In the genomic region with DNA sequence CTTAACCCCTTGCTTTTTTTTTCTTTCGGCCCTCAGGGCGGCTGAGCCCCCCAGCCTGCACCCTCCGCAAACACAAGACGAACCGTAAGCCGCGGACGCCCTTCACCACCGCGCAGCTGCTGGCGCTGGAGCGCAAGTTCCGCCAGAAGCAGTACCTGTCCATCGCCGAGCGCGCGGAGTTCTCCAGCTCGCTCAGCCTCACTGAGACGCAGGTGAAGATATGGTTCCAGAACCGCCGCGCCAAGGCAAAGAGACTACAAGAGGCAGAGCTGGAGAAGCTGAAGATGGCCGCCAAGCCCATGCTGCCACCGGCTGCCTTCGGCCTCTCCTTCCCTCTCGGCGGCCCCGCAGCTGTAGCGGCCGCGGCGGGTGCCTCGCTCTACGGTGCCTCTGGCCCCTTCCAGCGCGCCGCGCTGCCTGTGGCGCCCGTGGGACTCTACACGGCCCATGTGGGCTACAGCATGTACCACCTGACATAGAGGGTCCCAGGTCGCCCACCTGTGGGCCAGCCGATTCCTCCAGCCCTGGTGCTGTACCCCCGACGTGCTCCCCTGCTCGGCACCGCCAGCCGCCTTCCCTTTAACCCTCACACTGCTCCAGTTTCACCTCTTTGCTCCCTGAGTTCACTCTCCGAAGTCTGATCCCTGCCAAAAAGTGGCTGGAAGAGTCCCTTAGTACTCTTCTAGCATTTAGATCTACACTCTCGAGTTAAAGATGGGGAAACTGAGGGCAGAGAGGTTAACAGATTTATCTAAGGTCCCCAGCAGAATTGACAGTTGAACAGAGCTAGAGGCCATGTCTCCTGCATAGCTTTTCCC, we compare ENCODE assay signal across 21 cellular contexts. TPM values are rescaled to one million over a fixed set of nuclear protein-coding genes. Genes with fewer than 3 reads are reported as not detected.
DNase-seq lines count a peak whose midpoint lies in the region; ATAC-seq and TF ChIP-seq lines count a peak whose summit lies in the region.
"Had no signal": no experiment of that assay in that cellular context is flagged by ENCODE, and none has a peak within 500 bp of the region (broad histone marks: within the 10 kb centered on the region; RNA-seq: fewer than 3 reads in every experiment).

No MANE protein-coding gene starts in this region.

- H3K9me3 ChIP-seq in CD4-positive, alpha-beta T cell (ENCODE audit: control insufficient read depth, low read length), result no peaks in the 10 kb centered on the region
- H3K9me3 ChIP-seq in HUES6 (ENCODE audit: control insufficient read depth, insufficient read depth, low read depth, low read length) (no peaks in the 10 kb centered on the region), ectodermal cell (ENCODE audit: control insufficient read depth, low read length) (no peaks in the 10 kb centered on the region), tibial nerve (peaks cover 0 to under 1% (median 0%) of the 10 kb centered on the region in 4 donors), HAP-1 (no peaks in the 10 kb centered on the region; the same call in 1 of the 2 replicates)
- H3K9me3 ChIP-seq: ovary, tibial artery had no signal

- no peak for TF ChIP-seq EP300 in tibial nerve (IDR thresholded peaks at IDR 0.05)

- peaks cover 90% of the 10 kb centered on the region for H3K27me3 ChIP-seq in CD4-positive, alpha-beta T cell (ENCODE audit: control insufficient read depth, insufficient read depth, low read length)
- peaks cover 96% of the 10 kb centered on the region for H3K27me3 ChIP-seq in HUES6 (ENCODE audit: control insufficient read depth, insufficient read depth, low read length)
- peaks cover 96% of the 10 kb centered on the region for H3K27me3 ChIP-seq in ectodermal cell (ENCODE audit: control insufficient read depth, insufficient read depth, low read length, poor library complexity, severe bottlenecking)
- peaks cover 3 to 93% of the 10 kb centered on the region in 2 donors for H3K27me3 ChIP-seq in tibial nerve
- peaks cover 3% of the 10 kb centered on the region; the same call in 1 of the 2 replicates for H3K27me3 ChIP-seq in HAP-1 (ENCODE audit: low read depth)

- H3K4me3 ChIP-seq in HUES6 (ENCODE audit: low read depth, low read length) (peak overlapping the region; percentile 62; the same call in 1 of the 2 replicates), ectodermal cell (ENCODE audit: insufficient read depth, low read depth, low read length) (peak overlapping the region; percentile 77), tibial nerve (no peak overlapping the region), HAP-1 (no peak overlapping the region)
- H3K4me3 ChIP-seq: ovary, tibial artery had no signal

- no peak for TF ChIP-seq POLR2A in tibial nerve (IDR thresholded peaks at IDR 0.05)

- no peaks in the 10 kb centered on the region for H3K9me3 Mint-ChIP-seq in CD4-positive, alpha-beta T cell
- peaks cover 4 to 51% (median 19%) of the 10 kb centered on the region in 7 donors for H3K9me3 Mint-ChIP-seq in naive B cell

- H3K9ac ChIP-seq in HUES6 (ENCODE audit: low read length), result peak overlapping the region; percentile 77

- no peak overlapping the region for H3K27ac Mint-ChIP-seq in CD4-positive, alpha-beta T cell
- H3K27ac Mint-ChIP-seq in naive B cell, result peak overlapping the region in 4 of 6 donors; percentile 74 to 98 (median 80)

- in situ Hi-C loops in HAP-1 (cut with MboI; ENCODE audit: low sequenced_read_pairs), result loop anchor here (25.0 kb wide), 1 partner anchor 376 kb away; no protein-coding TSS in a partner anchor

- no peak for TF ChIP-seq CTCF in CD4-positive, alpha-beta T cell (IDR thresholded peaks at IDR 0.05)
- TF ChIP-seq CTCF in tibial nerve (IDR thresholded peaks at IDR 0.05), result no peak

- no peaks in the 10 kb centered on the region; the same call in 1 of the 2 replicates for H3K36me3 ChIP-seq in HUES6 (ENCODE audit: control insufficient read depth, insufficient read depth, low read length)
- H3K36me3 ChIP-seq in ectodermal cell (ENCODE audit: control insufficient read depth, insufficient read depth, low read length), result no peaks in the 10 kb centered on the region
- H3K36me3 ChIP-seq in tibial nerve, result peaks cover 0 to 5% (median 0%) of the 10 kb centered on the region in 3 donors
- H3K36me3 ChIP-seq in HAP-1 (replicated peaks), result peaks cover 21% of the 10 kb centered on the region
- H3K36me3 ChIP-seq: ovary had no signal

- CTCF ChIA-PET in CD4-positive, alpha-beta T cell (lab: Charles Lee), result interaction anchor here (0.7 kb wide), 1 partner anchor 88 kb away, joined by 3 read pairs; no protein-coding TSS in a partner anchor

- intact Hi-C loops in CD4-positive, alpha-beta T cell (cut with DNase I, micrococcal nuclease), result no loop called here

- POLR2A ChIA-PET in CD4-positive, alpha-beta T cell (lab: Charles Lee), result no interaction called here

- no peaks in the 10 kb centered on the region for H3K36me3 Mint-ChIP-seq in CD4-positive, alpha-beta T cell (ENCODE audit: low read depth)
- H3K36me3 Mint-ChIP-seq in naive B cell, result peaks cover 0 to 17% of the 10 kb centered on the region in 2 donors
- H3K36me3 Mint-ChIP-seq: CD8-positive, alpha-beta memory T cell had no signal

- H3K27ac ChIP-seq in CD4-positive, alpha-beta T cell (ENCODE audit: low read depth, low read length), result no peak overlapping the region
- H3K27ac ChIP-seq in HUES6 (ENCODE audit: low read depth, low read length) (no peak overlapping the region), ectodermal cell (ENCODE audit: insufficient read depth, low read depth, low read length, poor library complexity, severe bottlenecking) (no peak overlapping the region), tibial nerve (no peak overlapping the region)
- H3K27ac ChIP-seq: brain microvascular endothelial cell, ovary, tibial artery had no signal

- ATAC-seq in CD4-positive, alpha-beta T cell (ENCODE audit: poor library complexity), result no peak
- ATAC-seq in naive B cell (ENCODE audit: low read depth in 2 of 2) (no peak), GM19395 (IDR thresholded peaks at IDR 0.05; ENCODE audit: unreplicated experiment) (no peak), GM18861 (IDR thresholded peaks at IDR 0.05; ENCODE audit: unreplicated experiment) (no peak)
- ATAC-seq: left cardiac atrium had no signal

- H3K4me3 Mint-ChIP-seq in CD4-positive, alpha-beta T cell, result peak overlapping the region; percentile 9
- H3K4me3 Mint-ChIP-seq in naive B cell, result peak overlapping the region in 5 of 8 donors; percentile 6 to 90 (median 73)

- WGBS in ectodermal cell, 2 experiments, result 8 to 10% methylated on average over 51 of the region's 51 CpGs
- 41 to 43% methylated on average over 48 to 50 of the region's 51 CpGs for WGBS in tibial nerve, 2 donors

- peaks cover 36% of the 10 kb centered on the region for H3K4me1 ChIP-seq in HUES6 (ENCODE audit: control insufficient read depth, insufficient read depth, low read length)
- peaks cover 37% of the 10 kb centered on the region for H3K4me1 ChIP-seq in ectodermal cell (ENCODE audit: control insufficient read depth, insufficient read depth, low read length)
- H3K4me1 ChIP-seq in tibial nerve, result peaks cover 0 to 76% (median 21%) of the 10 kb centered on the region in 4 donors
- H3K4me1 ChIP-seq in HAP-1, result peaks cover 2% of the 10 kb centered on the region; the same call in 1 of the 2 replicates

- peaks cover 22% of the 10 kb centered on the region for H3K4me1 Mint-ChIP-seq in CD4-positive, alpha-beta T cell (ENCODE audit: low read depth)
- peaks cover 25 to 48% (median 47%) of the 10 kb centered on the region in 3 donors for H3K4me1 Mint-ChIP-seq in naive B cell

- DNase-seq in CD4-positive, alpha-beta T cell, result no peak
- DNase-seq in naive B cell, result no peak
- no peak for DNase-seq in tibial nerve (ENCODE audit: low spot score in 2 of 2)
- DNase-seq in HAP-1 (ENCODE audit: low spot score in 2 of 2), result no peak
- DNase-seq: activated CD4-positive, alpha-beta T cell treated with anti-CD3 and anti-CD28 coated beads, Interleukin-2, amount 50 U/mL, for 1 hour; activated naive CD4-positive, alpha-beta T cell treated with anti-CD3 and anti-CD28 coated beads, Interleukin-2, amount 50 U/mL, for 16 hours; brain microvascular endothelial cell; CD8-positive, alpha-beta memory T cell; cortex of kidney; DMS79; foreskin fibroblast; left cardiac atrium; NCI-H524; ovary; stimulated activated CD4-positive, alpha-beta T cell treated with anti-CD3 and anti-CD28 coated beads, Interleukin-1b, Interleukin-23, amount 100 ng/mL, for 48 hours; stimulated activated naive CD4-positive, alpha-beta T cell treated with Interleukin-2 at 50 U/mL for 16 hours; tibial artery had no signal

- peaks cover 78% of the 10 kb centered on the region for H3K27me3 Mint-ChIP-seq in CD4-positive, alpha-beta T cell
- peaks cover 55 to 73% (median 65%) of the 10 kb centered on the region in 3 donors for H3K27me3 Mint-ChIP-seq in naive B cell

RNA-seq across cellular contexts. Expression of gene MSX1, which starts 3.4 kb away (rescaled TPM):
- not detected for total RNA-seq in CD4-positive, alpha-beta T cell
- 68.8 TPM for polyA plus RNA-seq in ectodermal cell (2013, experiment 1 of 4)
- polyA plus RNA-seq in ectodermal cell (2013, experiment 2 of 4), result 67.1 TPM
- polyA plus RNA-seq in ectodermal cell (2013, experiment 3 of 4), result 82.3 TPM
- 99.1 TPM for polyA plus RNA-seq in ectodermal cell (2013, experiment 4 of 4)
- not detected for polyA plus RNA-seq in naive B cell (ENCODE audit: low read depth in 6 of 6)
- 10 to 100 TPM in 3 of 4 donors, 1 to 10 TPM in 1; 9.4 to 42.3 (median 21.7) TPM for total RNA-seq in tibial nerve
- polyA plus RNA-seq: CD8-positive, alpha-beta memory T cell had no signal

Comparison
In these comparisons a context has a peak if more than half of its experiments do, and no peak if none do; other contexts are left out.
1. H3K4me3 ChIP-seq: peak in HUES6 (single experiment) and ectodermal cell (single experiment); none in tibial nerve (0 of 4) and HAP-1 (single experiment).
2. RNA of gene MSX1, which starts 3.4 kb away (total RNA-seq): 9.4 to 42.3 TPM in tibial nerve; not detected in CD4-positive, alpha-beta T cell; every median in the first group is over 4 times any median in the second.